In the genomic region with DNA sequence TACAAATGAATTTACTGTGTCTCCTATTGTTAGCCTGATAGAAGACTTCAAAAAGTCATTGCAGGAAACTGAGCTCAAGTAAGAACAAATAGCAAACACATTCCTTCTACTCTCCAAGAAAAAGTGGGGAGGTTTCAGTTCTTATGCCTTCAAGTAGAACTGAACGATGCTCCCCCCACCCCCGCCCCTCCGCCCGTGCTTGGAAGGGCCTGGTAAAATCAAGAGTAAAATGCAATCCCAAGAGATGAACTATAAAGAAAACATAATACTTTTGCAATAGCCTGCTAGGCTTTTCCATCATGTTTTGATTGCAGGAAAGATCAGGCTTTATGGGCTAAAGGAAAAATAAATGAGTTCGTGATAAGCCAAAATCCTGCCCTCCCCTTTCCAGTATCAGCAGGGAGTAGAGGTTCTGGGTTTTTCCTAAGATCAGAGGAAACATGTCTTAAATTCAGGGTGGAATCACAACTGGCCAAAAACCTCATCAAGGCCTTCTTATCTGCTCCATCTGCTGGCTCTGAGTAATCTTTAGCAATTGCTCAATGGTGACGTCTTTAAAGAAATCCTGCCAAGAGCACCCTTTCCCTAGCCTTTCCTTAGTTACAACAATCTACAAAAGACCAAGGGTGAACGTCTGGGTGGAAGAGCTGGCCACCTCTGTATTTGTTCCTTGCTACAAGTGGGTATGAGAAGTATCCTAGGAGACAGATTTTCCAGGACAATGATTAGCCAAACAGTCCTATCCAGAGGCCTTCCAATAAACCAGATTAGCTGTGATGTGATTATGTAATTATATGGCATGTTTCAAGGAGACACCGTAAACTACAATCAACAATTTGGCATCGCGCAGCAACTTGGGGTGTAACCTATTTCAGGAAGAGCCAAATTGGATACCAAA, we compare ENCODE assay signal across 1 cellular context.
A peak's percentile ranks its signal among the peaks of the same experiment; 100 is the strongest.
TF ChIP-seq lines count a peak whose summit lies in the region.

No MANE protein-coding gene starts in this region.

TF ChIP-seq in A549, 52 proteins besides CTCF, POLR2A, EP300 and RAD21 (continued from another document):
- TF ChIP-seq, protein P1, sequence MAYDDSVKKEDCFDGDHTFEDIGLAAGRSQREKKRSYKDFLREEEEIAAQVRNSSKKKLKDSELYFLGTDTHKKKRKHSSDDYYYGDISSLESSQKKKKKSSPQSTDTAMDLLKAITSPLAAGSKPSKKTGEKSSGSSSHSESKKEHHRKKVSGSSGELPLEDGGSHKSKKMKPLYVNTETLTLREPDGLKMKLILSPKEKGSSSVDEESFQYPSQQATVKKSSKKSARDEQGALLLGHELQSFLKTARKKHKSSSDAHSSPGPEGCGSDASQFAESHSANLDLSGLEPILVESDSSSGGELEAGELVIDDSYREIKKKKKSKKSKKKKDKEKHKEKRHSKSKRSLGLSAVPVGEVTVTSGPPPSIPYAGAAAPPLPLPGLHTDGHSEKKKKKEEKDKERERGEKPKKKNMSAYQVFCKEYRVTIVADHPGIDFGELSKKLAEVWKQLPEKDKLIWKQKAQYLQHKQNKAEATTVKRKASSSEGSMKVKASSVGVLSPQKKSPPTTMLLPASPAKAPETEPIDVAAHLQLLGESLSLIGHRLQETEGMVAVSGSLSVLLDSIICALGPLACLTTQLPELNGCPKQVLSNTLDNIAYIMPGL (CRISPR knock-in tag; IDR thresholded peaks at IDR 0.05; ENCODE audit: borderline replicate concordance), result no peak
- no peak for TF ChIP-seq ZNF302 (CRISPR knock-in tag; IDR thresholded peaks at IDR 0.05)
- TF ChIP-seq HOXA7 (CRISPR knock-in tag; IDR thresholded peaks at IDR 0.05), result no peak
- TF ChIP-seq EHMT2 (IDR thresholded peaks at IDR 0.05; ENCODE audit: low read depth), result no peak
- no peak for TF ChIP-seq TP53 (CRISPR knock-in tag; IDR thresholded peaks at IDR 0.05)
- TF ChIP-seq TFCP2L1 (CRISPR knock-in tag; IDR thresholded peaks at IDR 0.05), result no peak
- TF ChIP-seq JUN (IDR thresholded peaks at IDR 0.05), result peak; percentile 89 to 98
- TF ChIP-seq ZFP36 (IDR thresholded peaks at IDR 0.05; ENCODE audit: borderline replicate concordance, partially characterized antibody), result no peak
- TF ChIP-seq, protein P2, sequence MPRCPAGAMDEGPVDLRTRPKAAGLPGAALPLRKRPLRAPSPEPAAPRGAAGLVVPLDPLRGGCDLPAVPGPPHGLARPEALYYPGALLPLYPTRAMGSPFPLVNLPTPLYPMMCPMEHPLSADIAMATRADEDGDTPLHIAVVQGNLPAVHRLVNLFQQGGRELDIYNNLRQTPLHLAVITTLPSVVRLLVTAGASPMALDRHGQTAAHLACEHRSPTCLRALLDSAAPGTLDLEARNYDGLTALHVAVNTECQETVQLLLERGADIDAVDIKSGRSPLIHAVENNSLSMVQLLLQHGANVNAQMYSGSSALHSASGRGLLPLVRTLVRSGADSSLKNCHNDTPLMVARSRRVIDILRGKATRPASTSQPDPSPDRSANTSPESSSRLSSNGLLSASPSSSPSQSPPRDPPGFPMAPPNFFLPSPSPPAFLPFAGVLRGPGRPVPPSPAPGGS (IDR thresholded peaks at IDR 0.05), result peak; percentile 94
- no peak for TF ChIP-seq NR3C1 (IDR thresholded peaks at IDR 0.05)
- TF ChIP-seq, protein P3, sequence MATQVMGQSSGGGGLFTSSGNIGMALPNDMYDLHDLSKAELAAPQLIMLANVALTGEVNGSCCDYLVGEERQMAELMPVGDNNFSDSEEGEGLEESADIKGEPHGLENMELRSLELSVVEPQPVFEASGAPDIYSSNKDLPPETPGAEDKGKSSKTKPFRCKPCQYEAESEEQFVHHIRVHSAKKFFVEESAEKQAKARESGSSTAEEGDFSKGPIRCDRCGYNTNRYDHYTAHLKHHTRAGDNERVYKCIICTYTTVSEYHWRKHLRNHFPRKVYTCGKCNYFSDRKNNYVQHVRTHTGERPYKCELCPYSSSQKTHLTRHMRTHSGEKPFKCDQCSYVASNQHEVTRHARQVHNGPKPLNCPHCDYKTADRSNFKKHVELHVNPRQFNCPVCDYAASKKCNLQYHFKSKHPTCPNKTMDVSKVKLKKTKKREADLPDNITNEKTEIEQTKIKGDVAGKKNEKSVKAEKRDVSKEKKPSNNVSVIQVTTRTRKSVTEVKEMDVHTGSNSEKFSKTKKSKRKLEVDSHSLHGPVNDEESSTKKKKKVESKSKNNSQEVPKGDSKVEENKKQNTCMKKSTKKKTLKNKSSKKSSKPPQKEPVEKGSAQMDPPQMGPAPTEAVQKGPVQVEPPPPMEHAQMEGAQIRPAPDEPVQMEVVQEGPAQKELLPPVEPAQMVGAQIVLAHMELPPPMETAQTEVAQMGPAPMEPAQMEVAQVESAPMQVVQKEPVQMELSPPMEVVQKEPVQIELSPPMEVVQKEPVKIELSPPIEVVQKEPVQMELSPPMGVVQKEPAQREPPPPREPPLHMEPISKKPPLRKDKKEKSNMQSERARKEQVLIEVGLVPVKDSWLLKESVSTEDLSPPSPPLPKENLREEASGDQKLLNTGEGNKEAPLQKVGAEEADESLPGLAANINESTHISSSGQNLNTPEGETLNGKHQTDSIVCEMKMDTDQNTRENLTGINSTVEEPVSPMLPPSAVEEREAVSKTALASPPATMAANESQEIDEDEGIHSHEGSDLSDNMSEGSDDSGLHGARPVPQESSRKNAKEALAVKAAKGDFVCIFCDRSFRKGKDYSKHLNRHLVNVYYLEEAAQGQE (IDR thresholded peaks at IDR 0.05), result no peak
- peak; percentile 76 for TF ChIP-seq FOSL2 (IDR thresholded peaks at IDR 0.05)
- TF ChIP-seq FOSL2 (CRISPR knock-in tag; IDR thresholded peaks at IDR 0.05), result peak; percentile 95
- no peak for TF ChIP-seq RNF2 (IDR thresholded peaks at IDR 0.05; ENCODE audit: borderline replicate concordance, low read depth)
- TF ChIP-seq HOXB5 (CRISPR knock-in tag; IDR thresholded peaks at IDR 0.05), result no peak
- TF ChIP-seq, protein P4, sequence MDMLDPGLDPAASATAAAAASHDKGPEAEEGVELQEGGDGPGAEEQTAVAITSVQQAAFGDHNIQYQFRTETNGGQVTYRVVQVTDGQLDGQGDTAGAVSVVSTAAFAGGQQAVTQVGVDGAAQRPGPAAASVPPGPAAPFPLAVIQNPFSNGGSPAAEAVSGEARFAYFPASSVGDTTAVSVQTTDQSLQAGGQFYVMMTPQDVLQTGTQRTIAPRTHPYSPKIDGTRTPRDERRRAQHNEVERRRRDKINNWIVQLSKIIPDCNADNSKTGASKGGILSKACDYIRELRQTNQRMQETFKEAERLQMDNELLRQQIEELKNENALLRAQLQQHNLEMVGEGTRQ (IDR thresholded peaks at IDR 0.05), result no peak
- TF ChIP-seq CHD2 (IDR thresholded peaks at IDR 0.05; ENCODE audit: low read length, partially characterized antibody), result no peak
- TF ChIP-seq SREBF2 (IDR thresholded peaks at IDR 0.05), result no peak
- TF ChIP-seq POLR2AphosphoS2 (conservative IDR thresholded peaks at IDR 0.05; ENCODE audit: low read length), result no peak
- TF ChIP-seq BHLHE40 (IDR thresholded peaks at IDR 0.05; ENCODE audit: low read depth, low read length), result no peak
- TF ChIP-seq HDAC2 (IDR thresholded peaks at IDR 0.05), result no peak
- TF ChIP-seq FOSB (CRISPR knock-in tag; IDR thresholded peaks at IDR 0.05), result no peak
- TF ChIP-seq ZSCAN20 (CRISPR knock-in tag; IDR thresholded peaks at IDR 0.05), result no peak
- TF ChIP-seq PHF8 (IDR thresholded peaks at IDR 0.05; ENCODE audit: borderline replicate concordance, low read depth), result no peak
- TF ChIP-seq HEYL (CRISPR knock-in tag; IDR thresholded peaks at IDR 0.05), result no peak; the same call in 1 of the 2 replicates
- TF ChIP-seq JUNB (IDR thresholded peaks at IDR 0.05), result peak; percentile 95
- TF ChIP-seq, protein P5, sequence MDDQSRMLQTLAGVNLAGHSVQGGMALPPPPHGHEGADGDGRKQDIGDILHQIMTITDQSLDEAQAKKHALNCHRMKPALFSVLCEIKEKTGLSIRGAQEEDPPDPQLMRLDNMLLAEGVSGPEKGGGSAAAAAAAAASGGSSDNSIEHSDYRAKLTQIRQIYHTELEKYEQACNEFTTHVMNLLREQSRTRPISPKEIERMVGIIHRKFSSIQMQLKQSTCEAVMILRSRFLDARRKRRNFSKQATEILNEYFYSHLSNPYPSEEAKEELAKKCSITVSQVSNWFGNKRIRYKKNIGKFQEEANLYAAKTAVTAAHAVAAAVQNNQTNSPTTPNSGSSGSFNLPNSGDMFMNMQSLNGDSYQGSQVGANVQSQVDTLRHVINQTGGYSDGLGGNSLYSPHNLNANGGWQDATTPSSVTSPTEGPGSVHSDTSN (IDR thresholded peaks at IDR 0.05), result peak; percentile 63; the same call in 1 of the 2 replicates
- peak; percentile 69 for TF ChIP-seq SMC3 (IDR thresholded peaks at IDR 0.05)
- no peak for TF ChIP-seq ZC3H11A (IDR thresholded peaks at IDR 0.05)
- no peak for TF ChIP-seq NFE2L2 (conservative IDR thresholded peaks at IDR 0.05; ENCODE audit: low read length)
- no peak for TF ChIP-seq ESRRA (IDR thresholded peaks at IDR 0.05; ENCODE audit: borderline replicate concordance, low read length)
- TF ChIP-seq CBX2 (IDR thresholded peaks at IDR 0.05; ENCODE audit: borderline replicate concordance, low read depth), result no peak
- no peak for TF ChIP-seq CHD4 (IDR thresholded peaks at IDR 0.05; ENCODE audit: borderline replicate concordance)
- TF ChIP-seq FOXS1 (CRISPR knock-in tag; IDR thresholded peaks at IDR 0.05), result no peak
